In the genomic region with DNA sequence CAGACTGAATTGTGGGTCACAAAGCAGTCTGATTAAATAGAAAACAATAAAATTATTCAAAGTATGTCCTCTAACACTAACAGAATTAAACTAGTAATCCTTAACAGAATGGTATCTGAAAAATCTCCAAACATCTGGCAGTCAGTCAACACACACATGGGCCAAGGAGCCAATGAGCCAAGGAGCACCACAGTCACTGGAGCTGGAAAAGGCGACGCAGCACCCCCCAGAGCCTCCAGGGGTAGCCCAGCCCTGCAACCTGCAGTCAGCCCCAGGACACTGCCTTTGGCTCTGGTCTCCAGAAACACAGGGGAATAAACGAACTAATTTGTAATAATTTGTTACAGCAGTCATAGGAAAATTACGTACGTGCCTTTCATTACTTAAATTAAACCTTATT, we compare ENCODE assay signal across 17 cellular contexts. TPM values are rescaled to one million over a fixed set of nuclear protein-coding genes. Genes with fewer than 3 reads are reported as not detected.
DNase-seq lines count a peak whose midpoint lies in the region; ATAC-seq and TF ChIP-seq lines count a peak whose summit lies in the region.
"Had no signal": no experiment of that assay in that cellular context is flagged by ENCODE, and none has a peak within 500 bp of the region (broad histone marks: within the 10 kb centered on the region; RNA-seq: fewer than 3 reads in every experiment).

No MANE protein-coding gene starts in this region.

- H3K23ac ChIP-seq in mesendoderm (ENCODE audit: low read length), result no peak overlapping the region

- TF ChIP-seq POLR2A in HCT116 (IDR thresholded peaks at IDR 0.05; ENCODE audit: borderline replicate concordance, extremely low read depth, insufficient read depth, insufficient read length), result no peak

- no peak overlapping the region for H3K18ac ChIP-seq in mesendoderm (ENCODE audit: low read length)

- H3K9me2 ChIP-seq in HCT116 (ENCODE audit: insufficient read depth), result no peaks in the 10 kb centered on the region

- no TSS peak for BruUV-seq in HCT116 (replicated peaks; lab: Mats Ljungman, UMichigan)

- no peak for TF ChIP-seq RAD21 in HCT116 (IDR thresholded peaks at IDR 0.05; ENCODE audit: low read depth)

- peaks cover 5 to 58% (median 36%) of the 10 kb centered on the region in 11 experiments; a peak in 21 of 22 replicates for H3K36me3 ChIP-seq in BLaER1 treated with 17β-estradiol and CSF1 and Interleukin-3, amounts not matched to agents 10 nM and 100 nM
- no peaks in the 10 kb centered on the region for H3K36me3 ChIP-seq in HCT116 (ENCODE audit: control insufficient read depth in 1 of 2, insufficient read depth in 2 of 2, low read length in 2 of 2)
- H3K36me3 ChIP-seq in mesendoderm (ENCODE audit: control insufficient read depth, insufficient read depth, low read length), result no peaks in the 10 kb centered on the region
- H3K36me3 ChIP-seq: cardiac muscle cell had no signal

- WGBS in mesendoderm (ENCODE audit: extremely low coverage, insufficient coverage, low lambda C conversion rate), result 100% methylated on average over 1 of the region's 5 CpGs

- H2BK5ac ChIP-seq in mesendoderm (ENCODE audit: low read length), result no peak overlapping the region

- H3K4ac ChIP-seq in mesendoderm (ENCODE audit: low read depth, low read length), result no peak overlapping the region

- H3K79me2 ChIP-seq in HCT116 (ENCODE audit: insufficient read depth, low read length) (peaks cover 98% of the 10 kb centered on the region), mesendoderm (ENCODE audit: control insufficient read depth, insufficient read depth, low read length) (peaks cover 49% of the 10 kb centered on the region)

- H3K9me3 ChIP-seq in BLaER1 treated with 17β-estradiol and CSF1 and Interleukin-3, amounts not matched to agents 10 nM and 100 nM (replicated peaks in 1 of 11), result peaks cover 5 to 42% (median 36%) of the 10 kb centered on the region in 11 experiments; a peak in 21 of 22 replicates
- no peaks in the 10 kb centered on the region for H3K9me3 ChIP-seq in HCT116 (ENCODE audit: control insufficient read depth in 1 of 2, insufficient read depth in 1 of 2, low read depth in 1 of 2, low read length in 2 of 2)

- peaks cover 6% of the 10 kb centered on the region for H3K36me3 Mint-ChIP-seq in effector memory CD8-positive, alpha-beta T cell (ENCODE audit: insufficient read depth)

- H4K8ac ChIP-seq in mesendoderm (ENCODE audit: low read depth, low read length), result no peak overlapping the region

- no peak overlapping the region for H3K56ac ChIP-seq in mesendoderm (ENCODE audit: low read length)

- H3K27me3 Mint-ChIP-seq in effector memory CD8-positive, alpha-beta T cell, result no peaks in the 10 kb centered on the region

- peaks cover 33 to 53% (median 43%) of the 10 kb centered on the region in 10 experiments for H3K4me1 ChIP-seq in BLaER1 treated with 17β-estradiol and CSF1 and Interleukin-3, amounts not matched to agents 10 nM and 100 nM
- H3K4me1 ChIP-seq in HCT116 (ENCODE audit: control insufficient read depth in 1 of 2, insufficient read depth in 2 of 2, low read length in 2 of 2), result peaks cover 0 to 5% of the 10 kb centered on the region in 2 experiments; a peak in 1 of 4 replicates
- no peaks in the 10 kb centered on the region for H3K4me1 ChIP-seq in mesendoderm (ENCODE audit: control insufficient read depth, low read depth, low read length)
- H3K4me1 ChIP-seq: Caco-2 had no signal

- H2AFZ ChIP-seq in HCT116 (ENCODE audit: low read depth, low read length, poor library complexity, severe bottlenecking), result no peak overlapping the region

- H3K4me2 ChIP-seq in BLaER1 treated with 17β-estradiol and CSF1 and Interleukin-3, amounts not matched to agents 10 nM and 100 nM, result peak overlapping the region; percentile 73 to 91 (median 86)
- H3K4me2 ChIP-seq in HCT116 (ENCODE audit: low read length) (no peak overlapping the region), mesendoderm (ENCODE audit: low read length) (no peak overlapping the region)

- no peak overlapping the region for H2AK5ac ChIP-seq in mesendoderm (ENCODE audit: low read length)

- DNase-seq in HCT116 (ENCODE audit: low read depth, low spot score) (no peak), mesendoderm (peak; percentile 53), COLO668 (lab: John Stamatoyannopoulos, UW; ENCODE audit: unreplicated experiment) (no peak), A172 (ENCODE audit: low spot score) (no peak)
- DNase-seq in effector memory CD8-positive, alpha-beta T cell, result no peak
- no peak for DNase-seq in stimulated activated CD4-positive, alpha-beta T cell treated with anti-CD3 and anti-CD28 coated beads, Interleukin-2, amount 100 ng/mL, for 48 hours
- DNase-seq: activated CD4-positive, CD25-positive, alpha-beta regulatory T cell treated with anti-CD3 and anti-CD28 coated beads, Interleukin-2, amount 50 U/mL, for 72 hours; activated effector memory CD4-positive, alpha-beta T cell treated with anti-CD3 and anti-CD28 coated beads, Interleukin-2, amount 50 U/mL, for 16 hours; glutamatergic neuron; NK-92 treated with Interleukin-12 subunit alpha and Interleukin-12 subunit beta, amount 100 ng/mL, for 24 hours; occipital lobe; stimulated activated naive CD4-positive, alpha-beta T cell treated with Interleukin-2 at 50 U/mL for 16 hours had no signal

- H3K27me3 ChIP-seq in BLaER1 treated with 17β-estradiol and CSF1 and Interleukin-3, amounts not matched to agents 10 nM and 100 nM, result no peaks in the 10 kb centered on the region
- no peaks in the 10 kb centered on the region for H3K27me3 ChIP-seq in HCT116 (ENCODE audit: insufficient read depth, low read length)
- no peaks in the 10 kb centered on the region for H3K27me3 ChIP-seq in mesendoderm (ENCODE audit: insufficient read depth, low read length, poor library complexity)
- H3K27me3 ChIP-seq: cardiac muscle cell had no signal

- H2BK15ac ChIP-seq in mesendoderm (replicated peaks; ENCODE audit: low read depth), result no peak overlapping the region

- H3K27ac ChIP-seq in BLaER1 treated with 17β-estradiol and CSF1 and Interleukin-3, amounts not matched to agents 10 nM and 100 nM, result peak overlapping the region in 10 of 11 experiments; percentile 51 to 73 (median 63); a peak in 18 of 22 replicates
- H3K27ac ChIP-seq in HCT116 (ENCODE audit: low read depth, low read length) (no peak overlapping the region), mesendoderm (ENCODE audit: low read depth, low read length) (no peak overlapping the region)
- H3K27ac ChIP-seq: cardiac muscle cell, SK-N-MC had no signal

- no peak overlapping the region for H2BK120ac ChIP-seq in mesendoderm (ENCODE audit: low read depth, low read length)

- peaks cover 29 to 88% (median 71%) of the 10 kb centered on the region in 11 experiments; a peak in 21 of 22 replicates for H4K20me1 ChIP-seq in BLaER1 treated with 17β-estradiol and CSF1 and Interleukin-3, amounts not matched to agents 10 nM and 100 nM
- peaks cover 14% of the 10 kb centered on the region; the same call in 1 of the 2 replicates for H4K20me1 ChIP-seq in HCT116 (ENCODE audit: insufficient read depth)

- peak overlapping the region in 10 of 11 experiments; percentile 0 to 66 (median 42); a peak in 11 of 22 replicates for H3K9ac ChIP-seq in BLaER1 treated with 17β-estradiol and CSF1 and Interleukin-3, amounts not matched to agents 10 nM and 100 nM
- H3K9ac ChIP-seq in HCT116 (ENCODE audit: low read length) (no peak overlapping the region), mesendoderm (ENCODE audit: low read length) (no peak overlapping the region)

- POLR2A ChIA-PET in HCT116 (lab: Charles Lee), result no interaction called here

- H3K9me3 Mint-ChIP-seq in effector memory CD8-positive, alpha-beta T cell, result no peaks in the 10 kb centered on the region

- RAD21 ChIA-PET in HCT116 (lab: Charles Lee; ENCODE audit: low non-redundant PET in 1 of 2, low total read pairs in 2 of 2, uncharacterized antibody in 2 of 2, unreplicated experiment in 2 of 2), result no interaction called here

- no peak overlapping the region for H4K5ac ChIP-seq in mesendoderm (ENCODE audit: low read length)

- peak; percentile 72; the same call in 1 of the 2 replicates for ATAC-seq in HCT116
- ATAC-seq in effector memory CD8-positive, alpha-beta T cell (replicated peaks), result no peak
- ATAC-seq in HG02884 (IDR thresholded peaks at IDR 0.05; ENCODE audit: unreplicated experiment), result no peak

- no peak overlapping the region for H3K4me3 ChIP-seq in BLaER1 treated with 17β-estradiol and CSF1 and Interleukin-3, amounts not matched to agents 10 nM and 100 nM
- H3K4me3 ChIP-seq in HCT116 (replicated peaks in 1 of 2; ENCODE audit: low read depth in 1 of 2, low read length in 2 of 2) (no peak overlapping the region), mesendoderm (ENCODE audit: low read length) (no peak overlapping the region)
- H3K4me3 ChIP-seq: cardiac muscle cell, SK-N-MC had no signal

- 0 out of 6 replicates have a peak, but pooled peaks of 1 of the 3 experiments have one; percentile 10 for TF ChIP-seq CTCF in HCT116 (IDR thresholded peaks at IDR 0.05 in 2 of 3, conservative IDR thresholded peaks at IDR 0.05 in 1 of 3; ENCODE audit: borderline replicate concordance in 1 of 3, insufficient read depth in 1 of 3, low read depth in 2 of 3, low read length in 2 of 3)

- peak overlapping the region; percentile 74 to 86 for H3K27ac Mint-ChIP-seq in effector memory CD8-positive, alpha-beta T cell

- H3K4me1 Mint-ChIP-seq in effector memory CD8-positive, alpha-beta T cell (ENCODE audit: low read depth in 2 of 2), result peaks cover 44 to 64% of the 10 kb centered on the region in 2 donors

- peak overlapping the region in 1 of 2 donors; percentile 11 for H3K4me3 Mint-ChIP-seq in effector memory CD8-positive, alpha-beta T cell

- CTCF ChIA-PET in HCT116 (lab: Charles Lee), result no interaction called here

- intact Hi-C loops in HCT116 (cut with micrococcal nuclease), result no loop called here

- peaks cover 33% of the 10 kb centered on the region for H3K79me1 ChIP-seq in mesendoderm (ENCODE audit: low read length)

TF ChIP-seq in HCT116, 20 proteins besides CTCF, POLR2A, EP300 and RAD21 (continues in another document):
- no peak for TF ChIP-seq FOSL1 (IDR thresholded peaks at IDR 0.05; ENCODE audit: low read depth)
- no peak for TF ChIP-seq JUND (IDR thresholded peaks at IDR 0.05)
- TF ChIP-seq, protein P1, sequence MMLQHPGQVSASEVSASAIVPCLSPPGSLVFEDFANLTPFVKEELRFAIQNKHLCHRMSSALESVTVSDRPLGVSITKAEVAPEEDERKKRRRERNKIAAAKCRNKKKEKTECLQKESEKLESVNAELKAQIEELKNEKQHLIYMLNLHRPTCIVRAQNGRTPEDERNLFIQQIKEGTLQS (IDR thresholded peaks at IDR 0.05), result no peak

RNA-seq across cellular contexts. Expression of a gene that starts 12.3 kb away (rescaled TPM):
- total RNA-seq in HCT116 (2021; ENCODE audit: unreplicated experiment), result 51.4 TPM
- 32.3 and 35.5 TPM in 2 replicates for polyA plus RNA-seq in HCT116 (2012)
- 20.8 TPM for polyA plus RNA-seq in mesendoderm (2013, experiment 1 of 2)
- polyA plus RNA-seq in mesendoderm (2013, experiment 2 of 2), result 20.8 TPM
- total RNA-seq in A172 (2014; rRNA removed; shearing (Covaris generic)), result 14.3 and 16.7 TPM in 2 replicates

Comparison
In these comparisons a context has a peak if more than half of its experiments do, and no peak if none do; other contexts are left out.
1. H3K27ac ChIP-seq: peak in BLaER1 treated with 17β-estradiol and CSF1 and Interleukin-3, amounts not matched to agents 10 nM and 100 nM (10 of 11); none in HCT116 (single experiment) and mesendoderm (single experiment).
2. H3K4me2 ChIP-seq: peak in BLaER1 treated with 17β-estradiol and CSF1 and Interleukin-3, amounts not matched to agents 10 nM and 100 nM (11 of 11); none in HCT116 (single experiment) and mesendoderm (single experiment).
3. H3K9ac ChIP-seq: peak in BLaER1 treated with 17β-estradiol and CSF1 and Interleukin-3, amounts not matched to agents 10 nM and 100 nM (10 of 11); none in HCT116 (single experiment) and mesendoderm (single experiment).